13 cellular contexts compared by ENCODE assay signal in the genomic region with DNA sequence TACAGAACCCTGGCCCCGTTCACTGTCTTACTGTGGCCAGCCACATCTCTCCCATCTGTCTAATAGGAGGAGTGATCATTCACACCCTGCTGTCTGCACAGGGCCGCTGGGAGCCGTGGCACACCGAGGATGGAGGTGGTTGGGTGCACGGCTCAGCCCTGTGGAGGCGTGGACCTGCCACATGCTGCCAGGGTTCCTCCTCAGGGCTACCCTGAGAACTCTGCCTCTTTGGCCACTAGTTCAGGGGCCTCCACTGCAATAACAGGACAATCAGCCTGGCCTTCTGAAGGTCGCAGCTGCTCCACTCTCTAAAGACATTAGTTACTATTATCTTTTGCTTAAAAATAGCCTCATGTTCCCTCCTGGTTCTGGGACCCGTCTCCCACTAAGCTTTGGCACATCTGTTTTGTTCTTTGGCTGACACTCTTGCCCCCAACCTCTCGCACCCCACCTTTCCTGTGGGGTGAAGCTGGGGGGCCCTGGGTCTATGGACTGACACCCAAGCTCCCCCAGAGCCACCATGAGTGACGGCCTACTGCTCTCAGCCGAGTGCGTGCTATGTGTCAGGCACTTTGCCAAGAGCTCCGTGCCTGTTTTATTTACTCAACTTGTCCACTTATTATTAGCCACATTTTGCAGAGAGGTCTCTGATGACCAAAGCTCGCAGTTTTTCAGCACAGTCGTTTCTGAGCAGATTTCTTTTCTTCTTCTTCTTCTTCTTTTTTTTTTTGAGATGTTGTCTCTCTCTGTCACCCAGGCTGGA.
A peak's percentile ranks its signal among the peaks of the same experiment; 100 is the strongest.
DNase-seq lines count a peak whose midpoint lies in the region; ATAC-seq and TF ChIP-seq lines count a peak whose summit lies in the region.
"Had no signal": no experiment of that assay in that cellular context is flagged by ENCODE, and none has a peak within 500 bp of the region (broad histone marks: within the 10 kb centered on the region; RNA-seq: fewer than 3 reads in every experiment).

No MANE protein-coding gene starts in this region.

- no peaks in the 10 kb centered on the region for H3K9me3 ChIP-seq in BLaER1
- no peaks in the 10 kb centered on the region for H3K9me3 ChIP-seq in muscle layer of duodenum (ENCODE audit: control insufficient read depth in 1 of 2, low read length in 2 of 2)
- no peaks in the 10 kb centered on the region for H3K9me3 ChIP-seq in BE2C

- H3K9ac ChIP-seq in BLaER1, result 0 out of 2 replicates have a peak overlapping the region, but pooled peaks have one; percentile 34

- H4K20me1 ChIP-seq in BLaER1, result peaks cover 6% of the 10 kb centered on the region; the same call in 1 of the 2 replicates

- H3K36me3 ChIP-seq in BLaER1 (peaks cover 39% of the 10 kb centered on the region), muscle layer of duodenum (ENCODE audit: control insufficient read depth in 1 of 2, insufficient read depth in 2 of 2, low read length in 2 of 2) (peaks cover 0 to 9% of the 10 kb centered on the region in 2 donors), BE2C (no peaks in the 10 kb centered on the region)

- H3K27me3 ChIP-seq in BLaER1 (no peaks in the 10 kb centered on the region), muscle layer of duodenum (ENCODE audit: low read depth, low read length) (no peaks in the 10 kb centered on the region), BE2C (no peaks in the 10 kb centered on the region)

- H3K4me3 ChIP-seq in BLaER1 (no peak overlapping the region), fibroblast of pulmonary artery (replicated peaks; ENCODE audit: low read depth, low read length) (no peak overlapping the region), muscle layer of duodenum (ENCODE audit: low read depth in 1 of 2, low read length in 2 of 2) (no peak overlapping the region), BE2C (ENCODE audit: low read depth, low read length) (no peak overlapping the region)

- H3K27ac ChIP-seq in BLaER1 (no peak overlapping the region), muscle layer of duodenum (ENCODE audit: low read length) (peak overlapping the region; percentile 4)
- H3K27ac ChIP-seq: WERI-Rb-1 had no signal

- no peak for ATAC-seq in HG03196 (IDR thresholded peaks at IDR 0.05; ENCODE audit: unreplicated experiment)
- ATAC-seq in GM18870 (IDR thresholded peaks at IDR 0.05; ENCODE audit: unreplicated experiment), result no peak

- DNase-seq in NCI-H345 (lab: John Stamatoyannopoulos, UW) (peak; percentile 69), fibroblast of pulmonary artery (ENCODE audit: low read depth) (peak; percentile 16), BE2C (no peak), EL (no peak)
- DNase-seq: foreskin melanocyte, GDM1, NCI-H2171, SIG-M5, WERI-Rb-1 had no signal

- H3K4me2 ChIP-seq in BLaER1, result no peak overlapping the region

- no peak for TF ChIP-seq CTCF in fibroblast of pulmonary artery (IDR thresholded peaks at IDR 0.05; ENCODE audit: low read length, missing control alignments)
- no peak for TF ChIP-seq CTCF in BE2C (IDR thresholded peaks at IDR 0.05; ENCODE audit: low read depth, low read length)

- H3K4me1 ChIP-seq in BLaER1, result peaks cover 32% of the 10 kb centered on the region
- peaks cover 3 to 16% of the 10 kb centered on the region in 2 donors for H3K4me1 ChIP-seq in muscle layer of duodenum (ENCODE audit: control insufficient read depth in 1 of 2, insufficient read depth in 2 of 2, low read length in 2 of 2)
- H3K4me1 ChIP-seq in BE2C, result peaks cover 15% of the 10 kb centered on the region

Comparison
In these comparisons a context has a peak if more than half of its experiments do, and no peak if none do; other contexts are left out.
1. DNase-seq: peak in NCI-H345 (single experiment) and fibroblast of pulmonary artery (single experiment); none in BE2C (single experiment) and EL (single experiment).